25 cellular contexts compared by ENCODE assay signal in the genomic region with DNA sequence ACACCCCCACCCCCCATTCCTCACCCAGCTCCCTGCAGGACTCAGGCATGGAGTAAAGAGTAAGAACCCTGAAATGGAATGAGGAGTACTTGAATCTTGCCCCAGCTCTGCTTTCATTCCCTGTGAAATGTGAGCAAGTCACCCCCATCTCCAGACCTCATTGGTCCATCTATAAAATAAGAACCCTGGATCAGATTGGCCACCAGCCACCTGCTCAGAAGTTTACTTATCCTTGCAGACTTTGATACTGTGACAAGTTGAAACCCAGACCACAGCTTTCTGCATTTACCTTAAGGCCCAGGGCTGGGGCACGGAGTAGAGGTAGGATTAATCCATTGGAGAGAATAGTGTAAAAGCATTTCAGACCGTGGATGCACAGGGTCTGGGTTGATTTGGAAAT. TPM values are rescaled to one million over a fixed set of nuclear protein-coding genes. Genes with fewer than 3 reads are reported as not detected.
"Had no signal": no experiment of that assay in that cellular context is flagged by ENCODE, and none has a peak within 500 bp of the region (broad histone marks: within the 10 kb centered on the region; RNA-seq: fewer than 3 reads in every experiment).

No MANE protein-coding gene starts in this region.

- ATAC-seq: effector memory CD8-positive, alpha-beta T cell; gastroesophageal sphincter; left ventricle myocardium superior; naive thymus-derived CD4-positive, alpha-beta T cell; psoas muscle; right lobe of liver; stimulated activated naive B cell treated with anti-CD40 and anti-IgM and Interleukin-4, amounts not matched to agents 10 μg/mL and 1 μg/mL and 100 μg/mL, for 72 hours; stimulated activated naive CD8-positive, alpha-beta T cell treated with anti-CD3 and anti-CD28 coated beads, Interleukin-15, amount 100 ng/mL, for 72 hours had no signal

- H3K27ac ChIP-seq: esophagus squamous epithelium, gastroesophageal sphincter, parathyroid adenoma, psoas muscle, right lobe of liver, thoracic aorta, transverse colon had no signal

- H3K36me3 ChIP-seq: esophagus squamous epithelium, gastroesophageal sphincter, right lobe of liver, thoracic aorta, transverse colon had no signal

- H3K27me3 ChIP-seq: right lobe of liver had no signal

- DNase-seq: effector memory CD8-positive, alpha-beta T cell; esophagus squamous epithelium; foreskin fibroblast; glutamatergic neuron; left ventricle myocardium superior; mesendoderm; naive thymus-derived CD4-positive, alpha-beta T cell; nephron progenitor cell; psoas muscle; retina; right lobe of liver; stimulated activated CD4-positive, alpha-beta T cell treated with anti-CD3 and anti-CD28 coated beads, Interleukin-2, amount 100 ng/mL, for 24 hours; stimulated activated CD4-positive, alpha-beta T cell treated with anti-CD3 and anti-CD28 coated beads, Interleukin-4, amount 100 ng/mL, for 4 hours; stimulated activated naive B cell treated with anti-CD40 and anti-IgM and Interleukin-4, amounts not matched to agents 10 μg/mL and 1 μg/mL and 100 μg/mL, for 72 hours; stimulated activated naive CD8-positive, alpha-beta T cell treated with anti-CD3 and anti-CD28 coated beads, Interleukin-15, amount 100 ng/mL, for 72 hours; substantia nigra; transverse colon had no signal

- H3K9me3 ChIP-seq: esophagus squamous epithelium, gastroesophageal sphincter, psoas muscle, right lobe of liver, thoracic aorta, transverse colon had no signal

- H3K4me3 ChIP-seq: esophagus squamous epithelium, gastroesophageal sphincter, lung, psoas muscle, right lobe of liver, thoracic aorta, transverse colon had no signal

- H3K4me1 ChIP-seq: parathyroid adenoma had no signal

RNA-seq across cellular contexts. Expression of a gene that starts 2.2 kb away (rescaled TPM):
- total RNA-seq: esophagus squamous epithelium, gastroesophageal sphincter, left ventricle myocardium superior, lung, mononuclear cell, omental fat pad, psoas muscle, thoracic aorta, transverse colon, urinary bladder had no signal
- polyA plus RNA-seq: keratinocyte; naive thymus-derived CD4-positive, alpha-beta T cell had no signal

RNA-seq across cellular contexts. Expression of a gene that starts 19.7 kb away (rescaled TPM):
- total RNA-seq: left ventricle myocardium superior; mononuclear cell; naive thymus-derived CD4-positive, alpha-beta T cell; omental fat pad; psoas muscle; thoracic aorta had no signal

RNA-seq across cellular contexts. Expression of a gene that starts 27.9 kb away (rescaled TPM):
- total RNA-seq: gastroesophageal sphincter; left ventricle myocardium superior; mononuclear cell; naive thymus-derived CD4-positive, alpha-beta T cell; psoas muscle; thoracic aorta had no signal
- polyA plus RNA-seq: keratinocyte; naive thymus-derived CD4-positive, alpha-beta T cell; psoas muscle had no signal
